Comparison of ENCODE assay signal across 19 cellular contexts in the genomic region with DNA sequence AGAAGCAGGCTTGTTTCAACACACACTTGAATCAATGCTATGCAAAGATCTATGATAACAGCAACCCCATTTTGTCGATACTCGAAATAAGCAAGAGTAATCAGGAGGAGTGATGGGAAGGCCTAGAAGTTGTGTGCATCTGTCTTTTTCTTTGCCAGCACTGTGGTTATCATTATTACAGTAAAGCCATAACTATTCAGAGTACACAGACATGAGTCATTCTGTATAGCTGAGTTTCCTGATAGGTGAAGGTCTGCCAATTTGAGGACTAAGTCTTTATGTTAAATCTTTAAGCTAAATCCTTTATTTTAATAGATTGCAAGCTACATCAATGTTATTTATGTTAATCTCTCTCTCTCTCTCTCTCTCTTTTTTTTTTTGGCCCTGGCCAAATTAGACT.
"Had no signal": no experiment of that assay in that cellular context is flagged by ENCODE, and none has a peak within 500 bp of the region (broad histone marks: within the 10 kb centered on the region; RNA-seq: fewer than 3 reads in every experiment).

No MANE protein-coding gene starts in this region.

- H3K27me3 Mint-ChIP-seq: activated CD4-positive, alpha-beta T cell treated with anti-CD3 and anti-CD28 coated beads, Interleukin-2, amount 10 ng/mL, durations not matched to agents 7 days and 5 days; stimulated activated memory B cell treated with anti-CD40 and anti-IgM and Interleukin-4, amounts not matched to agents 10 μg/mL and 1 μg/mL and 100 μg/mL, for 72 hours had no signal

- H3K27ac ChIP-seq: adrenal gland, body of pancreas, spleen, testis had no signal

- H3K36me3 ChIP-seq: adrenal gland, spleen had no signal

- H3K4me3 ChIP-seq: adrenal gland, body of pancreas, spleen, testis had no signal

- H3K4me1 Mint-ChIP-seq: activated CD4-positive, alpha-beta T cell treated with anti-CD3 and anti-CD28 coated beads, Interleukin-2, amount 10 ng/mL, durations not matched to agents 7 days and 5 days; central memory CD8-positive, alpha-beta T cell; nephron progenitor cell; stimulated activated memory B cell treated with anti-CD40 and anti-IgM and Interleukin-4, amounts not matched to agents 10 μg/mL and 1 μg/mL and 100 μg/mL, for 72 hours; T-cell had no signal

- ATAC-seq: activated naive CD4-positive, alpha-beta T cell treated with anti-CD3 and anti-CD28 coated beads, Interleukin-2, amount 50 U/mL, for 72 hours; activated T-cell treated with anti-CD3 and anti-CD28 coated beads, Interleukin-2, amount 50 U/mL, for 72 hours; body of pancreas; stimulated activated memory B cell treated with anti-CD40 and anti-IgM and Interleukin-4, amounts not matched to agents 10 μg/mL and 1 μg/mL and 100 μg/mL, for 72 hours; T-cell had no signal

- H3K27ac Mint-ChIP-seq: activated CD4-positive, alpha-beta T cell treated with anti-CD3 and anti-CD28 coated beads, Interleukin-2, amount 10 ng/mL, durations not matched to agents 7 days and 5 days; activated naive CD4-positive, alpha-beta T cell treated with anti-CD3 and anti-CD28 coated beads, Interleukin-2, amount 50 U/mL, for 72 hours; activated T-cell treated with anti-CD3 and anti-CD28 coated beads, Interleukin-2, amount 50 U/mL, for 72 hours; nephron progenitor cell; stimulated activated memory B cell treated with anti-CD40 and anti-IgM and Interleukin-4, amounts not matched to agents 10 μg/mL and 1 μg/mL and 100 μg/mL, for 72 hours; T-cell; type B pancreatic cell had no signal

- H3K27me3 ChIP-seq: adrenal gland, body of pancreas, spleen, testis had no signal

- DNase-seq: activated CD4-positive, alpha-beta T cell treated with anti-CD3 and anti-CD28 coated beads, Interleukin-2, amount 10 ng/mL, durations not matched to agents 7 days and 5 days; activated CD8-positive, alpha-beta memory T cell treated with anti-CD3 and anti-CD28 coated beads, Interleukin-2, amount 50 U/mL, for 48 hours; activated gamma-delta T cell treated with Interleukin-2 at 50 U/mL for 16 hours; activated T-cell treated with anti-CD3 and anti-CD28 coated beads, Interleukin-2, amount 50 U/mL, for 72 hours; adrenal gland; body of pancreas; cortex of kidney; nephron progenitor cell; occipital lobe; posterior cingulate gyrus; spleen; stimulated activated CD4-positive, alpha-beta T cell treated with anti-CD3 and anti-CD28 coated beads, Interleukin-4, amount 100 ng/mL, for 4 hours; T-cell; T-helper 9 cell; testis had no signal

- H3K36me3 Mint-ChIP-seq: activated naive CD4-positive, alpha-beta T cell treated with anti-CD3 and anti-CD28 coated beads, Interleukin-2, amount 50 U/mL, for 72 hours; stimulated activated memory B cell treated with anti-CD40 and anti-IgM and Interleukin-4, amounts not matched to agents 10 μg/mL and 1 μg/mL and 100 μg/mL, for 72 hours; T-cell; type B pancreatic cell had no signal

- H3K4me1 ChIP-seq: adrenal gland, body of pancreas, spleen, testis had no signal

- H3K4me3 Mint-ChIP-seq: activated CD4-positive, alpha-beta T cell treated with anti-CD3 and anti-CD28 coated beads, Interleukin-2, amount 10 ng/mL, durations not matched to agents 7 days and 5 days; activated T-cell treated with anti-CD3 and anti-CD28 coated beads, Interleukin-2, amount 50 U/mL, for 72 hours; central memory CD8-positive, alpha-beta T cell; nephron progenitor cell; stimulated activated memory B cell treated with anti-CD40 and anti-IgM and Interleukin-4, amounts not matched to agents 10 μg/mL and 1 μg/mL and 100 μg/mL, for 72 hours; T-cell; type B pancreatic cell had no signal

- H3K9me3 ChIP-seq: adrenal gland, body of pancreas, testis had no signal

- H3K9me3 Mint-ChIP-seq: central memory CD8-positive, alpha-beta T cell; nephron progenitor cell; stimulated activated memory B cell treated with anti-CD40 and anti-IgM and Interleukin-4, amounts not matched to agents 10 μg/mL and 1 μg/mL and 100 μg/mL, for 72 hours; T-cell; type B pancreatic cell had no signal
